ENCODE assay signal across 9 cellular contexts in the genomic region with DNA sequence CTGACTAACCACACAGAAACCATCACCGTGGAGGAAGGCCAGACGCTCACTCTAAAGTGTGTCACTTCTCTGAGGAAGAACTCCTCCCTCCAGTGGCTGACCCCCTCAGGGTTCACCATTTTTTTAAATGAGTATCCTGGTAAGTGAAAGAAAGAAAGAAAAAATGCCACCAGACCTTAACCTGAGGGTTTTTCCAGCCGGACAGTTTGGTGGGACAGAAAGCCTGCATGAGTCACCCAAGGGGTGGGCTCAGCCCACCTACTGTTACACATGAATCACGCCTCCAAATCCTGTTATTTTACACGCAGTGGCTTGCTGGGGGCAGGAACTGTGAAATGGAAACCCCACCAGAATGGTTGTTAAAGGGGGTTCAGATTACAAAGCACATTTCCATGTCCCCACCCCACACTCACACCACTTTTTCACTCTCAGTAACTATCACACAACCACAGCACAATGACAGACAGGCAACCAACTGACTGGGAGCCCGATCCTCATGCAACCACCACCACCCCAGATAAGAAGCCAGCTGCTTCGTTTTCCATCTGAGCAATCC. TPM values are rescaled to one million over a fixed set of nuclear protein-coding genes. Genes with fewer than 3 reads are reported as not detected.
DNase-seq lines count a peak whose midpoint lies in the region; ATAC-seq and TF ChIP-seq lines count a peak whose summit lies in the region.
"Had no signal": no experiment of that assay in that cellular context is flagged by ENCODE, and none has a peak within 500 bp of the region (broad histone marks: within the 10 kb centered on the region; RNA-seq: fewer than 3 reads in every experiment).

No MANE protein-coding gene starts in this region.

- no peaks in the 10 kb centered on the region for H3K27me3 ChIP-seq in hepatocyte

- no peaks in the 10 kb centered on the region for H3K9me3 ChIP-seq in hepatocyte (ENCODE audit: low read depth)

- H3K27ac ChIP-seq in hepatocyte: no peak overlapping the region

- no peaks in the 10 kb centered on the region for H3K4me1 ChIP-seq in hepatocyte (ENCODE audit: insufficient read depth)

- DNase-seq in stimulated activated CD4-positive, alpha-beta T cell treated with anti-CD3 and anti-CD28 coated beads, Interleukin-15, amount 100 ng/mL, for 24 hours: peak; percentile 50
- no peak for DNase-seq in stimulated activated CD4-positive, alpha-beta T cell treated with anti-CD3 and anti-CD28 coated beads, Interleukin-4, amount 100 ng/mL, for 1 hour
- DNase-seq in activated T-cell treated with anti-CD3 and anti-CD28 coated beads, Interleukin-2, amount 50 U/mL, for 1 hour: peak; percentile 47
- peak; percentile 10 for DNase-seq in hepatocyte (ENCODE audit: low spot score)
- DNase-seq in effector CD8-positive, alpha-beta T cell (lab: John Stamatoyannopoulos, UW): no peak
- DNase-seq: H7 had no signal

- no peak for ATAC-seq in GM21367 (IDR thresholded peaks at IDR 0.05; ENCODE audit: unreplicated experiment)
- no peak for ATAC-seq in GM18511 (IDR thresholded peaks at IDR 0.05; ENCODE audit: unreplicated experiment)

- 39% methylated on average over 7 of the region's 7 CpGs for WGBS in hepatocyte (ENCODE audit: low lambda C conversion rate, missing lambda C conversion rate)

- no peaks in the 10 kb centered on the region for H3K27me3 Mint-ChIP-seq in stimulated activated naive CD8-positive, alpha-beta T cell treated with anti-CD3 and anti-CD28 coated beads, Interleukin-15, Interleukin-2, amounts not matched to agents 100 ng/mL and 50 ng/mL, for 24 hours

- no peaks in the 10 kb centered on the region for H3K36me3 ChIP-seq in hepatocyte (replicated peaks; ENCODE audit: insufficient read depth, low read depth)

- H4K20me1 ChIP-seq in hepatocyte (ENCODE audit: insufficient read depth, poor library complexity, severe bottlenecking): no peaks in the 10 kb centered on the region

- peak overlapping the region; percentile 70 for H3K4me3 Mint-ChIP-seq in stimulated activated naive CD8-positive, alpha-beta T cell treated with anti-CD3 and anti-CD28 coated beads, Interleukin-15, Interleukin-2, amounts not matched to agents 100 ng/mL and 50 ng/mL, for 24 hours

- H3K4me3 ChIP-seq in hepatocyte: no peak overlapping the region

- peaks cover 53% of the 10 kb centered on the region for H3K36me3 Mint-ChIP-seq in stimulated activated naive CD8-positive, alpha-beta T cell treated with anti-CD3 and anti-CD28 coated beads, Interleukin-15, Interleukin-2, amounts not matched to agents 100 ng/mL and 50 ng/mL, for 24 hours (ENCODE audit: low read depth)

- H3K4me2 ChIP-seq in hepatocyte: no peak overlapping the region

- H3K79me2 ChIP-seq in hepatocyte: no peaks in the 10 kb centered on the region

- peak overlapping the region; percentile 97 for H3K27ac Mint-ChIP-seq in stimulated activated naive CD8-positive, alpha-beta T cell treated with anti-CD3 and anti-CD28 coated beads, Interleukin-15, Interleukin-2, amounts not matched to agents 100 ng/mL and 50 ng/mL, for 24 hours

- no peaks in the 10 kb centered on the region for H3K9me3 Mint-ChIP-seq in stimulated activated naive CD8-positive, alpha-beta T cell treated with anti-CD3 and anti-CD28 coated beads, Interleukin-15, Interleukin-2, amounts not matched to agents 100 ng/mL and 50 ng/mL, for 24 hours

- H2AFZ ChIP-seq in hepatocyte: no peak overlapping the region

- no peaks in the 10 kb centered on the region for H3K9me2 ChIP-seq in hepatocyte (replicated peaks; ENCODE audit: insufficient read depth)

- peaks cover 92% of the 10 kb centered on the region for H3K4me1 Mint-ChIP-seq in stimulated activated naive CD8-positive, alpha-beta T cell treated with anti-CD3 and anti-CD28 coated beads, Interleukin-15, Interleukin-2, amounts not matched to agents 100 ng/mL and 50 ng/mL, for 24 hours (ENCODE audit: low read depth)

- TF ChIP-seq CTCF in hepatocyte (IDR thresholded peaks at IDR 0.05; ENCODE audit: poor library complexity): no peak

RNA-seq across cellular contexts. Expression of gene CRTAM, which starts 11.9 kb away (rescaled TPM):
- not detected in 2 replicates for total RNA-seq in hepatocyte
- not detected in 2 replicates for polyA plus RNA-seq in hepatocyte

RNA-seq across cellular contexts. Expression of gene JHY, which starts 32.4 kb away (rescaled TPM):
- 2.0 and 2.8 TPM in 2 replicates for total RNA-seq in hepatocyte
- polyA plus RNA-seq in hepatocyte: 1.8 and 3.0 TPM in 2 replicates

Comparison
In these comparisons a context has a peak if more than half of its experiments do, and no peak if none do; other contexts are left out.
1. DNase-seq: peak in stimulated activated CD4-positive, alpha-beta T cell treated with anti-CD3 and anti-CD28 coated beads, Interleukin-15, amount 100 ng/mL, for 24 hours (single experiment), activated T-cell treated with anti-CD3 and anti-CD28 coated beads, Interleukin-2, amount 50 U/mL, for 1 hour (single experiment) and hepatocyte (single experiment); none in stimulated activated CD4-positive, alpha-beta T cell treated with anti-CD3 and anti-CD28 coated beads, Interleukin-4, amount 100 ng/mL, for 1 hour (single experiment) and effector CD8-positive, alpha-beta T cell (single experiment).